Comparison of ENCODE assay signal across 14 cellular contexts in genomic region chr21:28674807-28675206, GRCh38.
"Had no signal": no experiment of that assay in that cellular context is flagged by ENCODE, and none has a peak within 500 bp of the region (broad histone marks: within the 10 kb centered on the region; RNA-seq: fewer than 3 reads in every experiment).

No MANE protein-coding gene starts in this region.

- H3K9me3 ChIP-seq: adrenal gland, prostate gland, thyroid gland had no signal

- H3K4me3 ChIP-seq: adrenal gland, prostate gland, spleen, thyroid gland had no signal

- H3K4me3 Mint-ChIP-seq: activated CD4-positive, alpha-beta memory T cell treated with anti-CD3 and anti-CD28 coated beads for 36 hours; activated CD4-positive, alpha-beta T cell treated with anti-CD3 and anti-CD28 coated beads for 36 hours; activated CD8-positive, alpha-beta memory T cell treated with anti-CD3 and anti-CD28 coated beads, Interleukin-2, amount 10 ng/mL, durations not matched to agents 7 days and 5 days; nephron progenitor cell had no signal

- DNase-seq: activated CD4-positive, alpha-beta memory T cell treated with anti-CD3 and anti-CD28 coated beads for 36 hours; activated CD4-positive, alpha-beta T cell treated with anti-CD3 and anti-CD28 coated beads for 36 hours; activated CD8-positive, alpha-beta memory T cell treated with anti-CD3 and anti-CD28 coated beads, Interleukin-2, amount 10 ng/mL, durations not matched to agents 7 days and 5 days; activated naive CD4-positive, alpha-beta T cell treated with anti-CD3 and anti-CD28 coated beads, Interleukin-2, amount 50 U/mL, for 16 hours; activated T-cell treated with anti-CD3 and anti-CD28 coated beads, Interleukin-2, amount 50 U/mL, for 1 hour; adrenal gland; hippocampal formation; kidney; nephron progenitor cell; occipital lobe; spleen; T-helper 2 cell; thyroid gland had no signal

- H3K27me3 ChIP-seq: adrenal gland, spleen, thyroid gland had no signal

- ATAC-seq: activated CD4-positive, alpha-beta T cell treated with anti-CD3 and anti-CD28 coated beads for 36 hours; activated CD8-positive, alpha-beta memory T cell treated with anti-CD3 and anti-CD28 coated beads, Interleukin-2, amount 10 ng/mL, durations not matched to agents 7 days and 5 days had no signal

- H3K27ac ChIP-seq: adrenal gland, prostate gland, thyroid gland had no signal

- H3K27me3 Mint-ChIP-seq: activated CD4-positive, alpha-beta memory T cell treated with anti-CD3 and anti-CD28 coated beads for 36 hours; activated CD4-positive, alpha-beta T cell treated with anti-CD3 and anti-CD28 coated beads for 36 hours; activated CD8-positive, alpha-beta memory T cell treated with anti-CD3 and anti-CD28 coated beads, Interleukin-2, amount 10 ng/mL, durations not matched to agents 7 days and 5 days had no signal

- H3K4me1 ChIP-seq: adrenal gland, prostate gland, thyroid gland had no signal

- H3K27ac Mint-ChIP-seq: activated CD4-positive, alpha-beta memory T cell treated with anti-CD3 and anti-CD28 coated beads for 36 hours; activated CD4-positive, alpha-beta T cell treated with anti-CD3 and anti-CD28 coated beads for 36 hours; activated CD8-positive, alpha-beta memory T cell treated with anti-CD3 and anti-CD28 coated beads, Interleukin-2, amount 10 ng/mL, durations not matched to agents 7 days and 5 days; nephron progenitor cell had no signal

- H3K4me1 Mint-ChIP-seq: activated CD4-positive, alpha-beta T cell treated with anti-CD3 and anti-CD28 coated beads for 36 hours; activated CD8-positive, alpha-beta memory T cell treated with anti-CD3 and anti-CD28 coated beads, Interleukin-2, amount 10 ng/mL, durations not matched to agents 7 days and 5 days had no signal

- H3K36me3 ChIP-seq: adrenal gland, prostate gland, spleen, thyroid gland had no signal
